Comparison of ENCODE assay signal across 15 cellular contexts in the genomic region with DNA sequence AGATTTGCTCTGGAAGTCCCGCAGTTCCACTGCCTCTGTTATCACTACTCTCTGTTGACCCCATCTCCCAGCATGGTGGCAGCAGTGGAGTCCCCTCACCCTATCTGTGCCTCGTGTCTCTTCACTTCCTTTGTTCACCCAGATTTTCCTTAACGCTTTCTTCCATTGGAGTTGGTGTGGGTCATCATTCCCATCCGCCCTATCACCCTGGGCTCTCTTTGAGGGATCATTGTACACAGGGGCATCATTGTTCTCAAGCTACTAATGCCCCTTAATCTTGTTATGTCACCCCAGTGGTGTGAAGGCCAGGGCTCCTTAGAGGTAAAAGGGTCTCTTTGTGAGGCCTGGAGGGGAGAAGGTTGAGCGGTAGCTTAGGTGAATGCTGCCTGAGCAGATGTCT.
A peak's percentile ranks its signal among the peaks of the same experiment; 100 is the strongest.
DNase-seq lines count a peak whose midpoint lies in the region; TF ChIP-seq lines count a peak whose summit lies in the region.
"Had no signal": no experiment of that assay in that cellular context is flagged by ENCODE, and none has a peak within 500 bp of the region (broad histone marks: within the 10 kb centered on the region; RNA-seq: fewer than 3 reads in every experiment).

No MANE protein-coding gene starts in this region.

- no peaks in the 10 kb centered on the region for H3K9me3 ChIP-seq in endodermal cell (ENCODE audit: control insufficient read depth, low read length)
- no peaks in the 10 kb centered on the region for H3K9me3 ChIP-seq in neural progenitor cell (ENCODE audit: low read depth)
- no peaks in the 10 kb centered on the region for H3K9me3 ChIP-seq in PC-9 (ENCODE audit: insufficient read depth, low read depth)

- BruUV-seq in PC-9 (replicated peaks; lab: Mats Ljungman, UMichigan) = no TSS peak

- TF ChIP-seq CTCF in endodermal cell (conservative IDR thresholded peaks at IDR 0.05) = no peak
- no peak for TF ChIP-seq CTCF in glutamatergic neuron (IDR thresholded peaks at IDR 0.05; ENCODE audit: partially characterized antibody, unreplicated experiment)
- TF ChIP-seq CTCF in neural progenitor cell (IDR thresholded peaks at IDR 0.05) = no peak
- no peak for TF ChIP-seq CTCF in PC-9 (conservative IDR thresholded peaks at IDR 0.05)

- H3K4me3 Mint-ChIP-seq in endodermal cell = no peak overlapping the region
- H3K4me3 Mint-ChIP-seq in glutamatergic neuron (ENCODE audit: unreplicated experiment) = no peak overlapping the region
- H3K4me3 Mint-ChIP-seq in neural progenitor cell = no peak overlapping the region
- H3K4me3 Mint-ChIP-seq: CD4-positive, alpha-beta memory T cell; GM23338; H9 had no signal

- H3K4me1 Mint-ChIP-seq in endodermal cell (peaks cover 23% of the 10 kb centered on the region), glutamatergic neuron (ENCODE audit: low read depth, unreplicated experiment) (peaks cover 17% of the 10 kb centered on the region), neural progenitor cell (peaks cover 3% of the 10 kb centered on the region)
- H3K4me1 Mint-ChIP-seq: CD4-positive, alpha-beta memory T cell had no signal

- POLR2A ChIA-PET in PC-9 (lab: Charles Lee; ENCODE audit: unreplicated experiment) = no interaction called here

- no peaks in the 10 kb centered on the region for H3K27me3 ChIP-seq in endodermal cell (ENCODE audit: control insufficient read depth, insufficient read depth, low read length, poor library complexity, severe bottlenecking)
- peaks cover 22% of the 10 kb centered on the region for H3K27me3 ChIP-seq in neural progenitor cell
- peaks cover 77% of the 10 kb centered on the region for H3K27me3 ChIP-seq in PC-9 (ENCODE audit: insufficient read depth, low read depth)

- H2AFZ ChIP-seq in neural progenitor cell (replicated peaks) = no peak overlapping the region
- H2AFZ ChIP-seq in PC-9 = no peak overlapping the region
- H2AFZ ChIP-seq: GM23338 had no signal

- DNase-seq in endodermal cell (peak; percentile 75), glutamatergic neuron (no peak), neural progenitor cell (ENCODE audit: low spot score) (peak; percentile 35), amygdala (lab: John Stamatoyannopoulos, UW) (no peak), SIG-M5 (lab: John Stamatoyannopoulos, UW) (no peak), PC-9 (no peak)
- DNase-seq: C1 segment of cervical spinal cord; Calu3; CD4-positive, alpha-beta memory T cell; COR-L47; DMS53; DMS79 treated with DMSO at 0.1 percent for 48 hours; GF-D8; H9 had no signal

- H3K4me1 ChIP-seq in endodermal cell (ENCODE audit: control insufficient read depth, insufficient read depth, low read length) (peaks cover 15% of the 10 kb centered on the region), neural progenitor cell (no peaks in the 10 kb centered on the region), PC-9 (replicated peaks; ENCODE audit: insufficient read depth) (no peaks in the 10 kb centered on the region)

- H3K4me3 ChIP-seq in endodermal cell (ENCODE audit: low read length) (no peak overlapping the region), neural progenitor cell (no peak overlapping the region), PC-9 (no peak overlapping the region)
- H3K4me3 ChIP-seq: GM23338 had no signal

- H4K20me1 ChIP-seq in neural progenitor cell (ENCODE audit: low read depth) (no peaks in the 10 kb centered on the region), PC-9 (ENCODE audit: insufficient read depth) (no peaks in the 10 kb centered on the region)

- H3F3A ChIP-seq in neural progenitor cell (ENCODE audit: low read depth) (no peaks in the 10 kb centered on the region), PC-9 (ENCODE audit: insufficient read depth, low read depth) (no peaks in the 10 kb centered on the region)

- H3K27me3 Mint-ChIP-seq in endodermal cell (ENCODE audit: insufficient read depth) (no peaks in the 10 kb centered on the region), glutamatergic neuron (ENCODE audit: unreplicated experiment) (peaks cover 10% of the 10 kb centered on the region), neural progenitor cell (ENCODE audit: insufficient read depth, low read depth) (peaks cover 5% of the 10 kb centered on the region)

- no peak overlapping the region for H3K9ac ChIP-seq in endodermal cell (ENCODE audit: extremely low read depth, low read length, poor library complexity, severe bottlenecking)
- H3K9ac ChIP-seq in neural progenitor cell = no peak overlapping the region

- CTCF ChIA-PET in PC-9 (lab: Charles Lee) = no interaction called here

- no peak overlapping the region for H3K4me2 ChIP-seq in neural progenitor cell
- H3K4me2 ChIP-seq in PC-9 = no peak overlapping the region
- H3K4me2 ChIP-seq: GM23338 had no signal

- no peaks in the 10 kb centered on the region for H3K9me2 ChIP-seq in PC-9 (ENCODE audit: insufficient read depth)

- H3K9me3 Mint-ChIP-seq in endodermal cell = no peaks in the 10 kb centered on the region
- H3K9me3 Mint-ChIP-seq in glutamatergic neuron (ENCODE audit: unreplicated experiment) = peaks cover 9% of the 10 kb centered on the region
- peaks cover 4% of the 10 kb centered on the region for H3K9me3 Mint-ChIP-seq in neural progenitor cell
- H3K9me3 Mint-ChIP-seq: CD4-positive, alpha-beta memory T cell; GM23338; H9 had no signal

- H3K36me3 ChIP-seq in endodermal cell (ENCODE audit: control insufficient read depth, insufficient read depth, low read length) (peaks cover 39% of the 10 kb centered on the region), neural progenitor cell (no peaks in the 10 kb centered on the region), PC-9 (ENCODE audit: low read depth) (no peaks in the 10 kb centered on the region)

- H3K79me2 ChIP-seq in neural progenitor cell (ENCODE audit: low read depth) = no peaks in the 10 kb centered on the region
- H3K79me2 ChIP-seq in PC-9 (ENCODE audit: low read depth) = no peaks in the 10 kb centered on the region

- intact Hi-C loops in PC-9 (cut with micrococcal nuclease; ENCODE audit: unreplicated experiment) = no loop called here

- H3K27ac ChIP-seq in endodermal cell (ENCODE audit: low read depth, low read length) (no peak overlapping the region), neural progenitor cell (no peak overlapping the region), PC-9 (no peak overlapping the region)

- 40 to 81% methylated on average over 4 to 5 of the region's 5 CpGs for WGBS in endodermal cell (ENCODE audit: insufficient coverage in 1 of 2, insufficient read length in 1 of 2), 2 experiments

- peak overlapping the region; percentile 90 for H3K27ac Mint-ChIP-seq in endodermal cell
- peak overlapping the region; percentile 44 for H3K27ac Mint-ChIP-seq in glutamatergic neuron (ENCODE audit: unreplicated experiment)
- H3K27ac Mint-ChIP-seq in neural progenitor cell = peak overlapping the region; percentile 14
- H3K27ac Mint-ChIP-seq: CD4-positive, alpha-beta memory T cell; GM23338; H9 had no signal

- H3K36me3 Mint-ChIP-seq in endodermal cell (ENCODE audit: low read depth) (peaks cover 70% of the 10 kb centered on the region), glutamatergic neuron (ENCODE audit: unreplicated experiment) (peaks cover 11% of the 10 kb centered on the region), neural progenitor cell (no peaks in the 10 kb centered on the region)
- H3K36me3 Mint-ChIP-seq: CD4-positive, alpha-beta memory T cell had no signal

Comparison
In these comparisons a context has a peak if more than half of its experiments do, and no peak if none do; other contexts are left out.
1. DNase-seq: peak in endodermal cell (single experiment) and neural progenitor cell (single experiment); none in glutamatergic neuron (single experiment), amygdala (0 of 56), SIG-M5 (single experiment) and PC-9 (0 of 2).
2. H3K27ac Mint-ChIP-seq: peak in every context shown above with its lines; median percentile 90 in endodermal cell; 44 in glutamatergic neuron; 14 in neural progenitor cell.